In genomic region chr3:51391075-51391565, GRCh38 we compare ENCODE assay signal across 8 cellular contexts.
A peak's percentile ranks its signal among the peaks of the same experiment; 100 is the strongest.
DNase-seq lines count a peak whose midpoint lies in the region; ATAC-seq and TF ChIP-seq lines count a peak whose summit lies in the region.

A gene with protein sequence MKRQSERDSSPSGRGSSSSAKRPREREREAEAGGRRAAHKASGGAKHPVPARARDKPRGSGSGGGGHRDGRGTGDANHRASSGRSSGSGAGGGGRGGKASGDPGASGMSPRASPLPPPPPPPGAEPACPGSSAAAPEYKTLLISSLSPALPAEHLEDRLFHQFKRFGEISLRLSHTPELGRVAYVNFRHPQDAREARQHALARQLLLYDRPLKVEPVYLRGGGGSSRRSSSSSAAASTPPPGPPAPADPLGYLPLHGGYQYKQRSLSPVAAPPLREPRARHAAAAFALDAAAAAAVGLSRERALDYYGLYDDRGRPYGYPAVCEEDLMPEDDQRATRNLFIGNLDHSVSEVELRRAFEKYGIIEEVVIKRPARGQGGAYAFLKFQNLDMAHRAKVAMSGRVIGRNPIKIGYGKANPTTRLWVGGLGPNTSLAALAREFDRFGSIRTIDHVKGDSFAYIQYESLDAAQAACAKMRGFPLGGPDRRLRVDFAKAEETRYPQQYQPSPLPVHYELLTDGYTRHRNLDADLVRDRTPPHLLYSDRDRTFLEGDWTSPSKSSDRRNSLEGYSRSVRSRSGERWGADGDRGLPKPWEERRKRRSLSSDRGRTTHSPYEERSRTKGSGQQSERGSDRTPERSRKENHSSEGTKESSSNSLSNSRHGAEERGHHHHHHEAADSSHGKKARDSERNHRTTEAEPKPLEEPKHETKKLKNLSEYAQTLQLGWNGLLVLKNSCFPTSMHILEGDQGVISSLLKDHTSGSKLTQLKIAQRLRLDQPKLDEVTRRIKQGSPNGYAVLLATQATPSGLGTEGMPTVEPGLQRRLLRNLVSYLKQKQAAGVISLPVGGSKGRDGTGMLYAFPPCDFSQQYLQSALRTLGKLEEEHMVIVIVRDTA (plus strand): TSS chr3:51391285. CDS start chr3:51391400, 115 bp downstream.

- H3K27me3 ChIP-seq in layer of hippocampus (ENCODE audit: control insufficient read depth, insufficient read depth, low read length): no peaks in the 10 kb centered on the region

- peak; percentile 85 for TF ChIP-seq POLR2A in GM19099 (IDR thresholded peaks at IDR 0.05; ENCODE audit: extremely low read depth, insufficient read length, low read depth)

- H3K27ac ChIP-seq in cingulate gyrus (ENCODE audit: low read depth, low read length) (peak within 1 kb of the TSS; percentile 94), layer of hippocampus (ENCODE audit: low read depth, low read length) (peak within 1 kb of the TSS; percentile 83)

- DNase-seq in Ammon's horn (ENCODE audit: low spot score) (peak; percentile 97), NCI-H524 (lab: John Stamatoyannopoulos, UW) (peak; percentile 72 to 93)
- peak; percentile 96 to 97 for DNase-seq in activated CD4-positive, alpha-beta T cell treated with anti-CD3 and anti-CD28 coated beads for 4 hours
- peak; percentile 97 for DNase-seq in stimulated activated CD4-positive, alpha-beta T cell treated with anti-CD3 and anti-CD28 coated beads, Interleukin-1b, Interleukin-23, amount 100 ng/mL, for 48 hours

- ATAC-seq in HG03432 (IDR thresholded peaks at IDR 0.05; ENCODE audit: unreplicated experiment): peak; percentile 96

Comparison
In these comparisons a context has a peak if more than half of its experiments do, and no peak if none do; other contexts are left out.
1. Peak in every context shown above with its lines: DNase-seq, ATAC-seq and H3K27ac ChIP-seq.